In the genomic region with DNA sequence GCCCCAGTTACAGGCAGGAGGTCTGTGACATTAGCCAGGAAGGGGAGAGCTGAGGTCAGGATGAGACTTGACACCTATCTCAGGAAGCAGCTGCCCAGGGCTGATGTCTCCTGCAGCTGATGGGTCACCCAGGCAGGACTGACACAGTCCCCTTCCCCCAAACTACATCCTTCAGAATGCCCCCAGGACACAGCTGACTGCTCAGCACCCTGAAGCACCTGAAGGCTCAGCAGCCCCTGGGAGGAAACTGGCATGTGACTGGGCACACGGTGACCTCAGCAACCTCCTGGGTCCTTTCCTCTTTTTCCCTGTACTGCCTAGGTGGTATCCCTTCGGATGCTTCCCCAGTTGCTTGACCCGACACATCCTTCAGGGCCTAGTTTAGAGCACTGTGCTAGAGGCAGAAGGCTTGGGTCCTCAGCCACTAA, we compare ENCODE assay signal across 9 cellular contexts. TPM values are rescaled to one million over a fixed set of nuclear protein-coding genes. Genes with fewer than 3 reads are reported as not detected.
DNase-seq lines count a peak whose midpoint lies in the region; ATAC-seq, FAIRE-seq and TF ChIP-seq lines count a peak whose summit lies in the region.
"Had no signal": no experiment of that assay in that cellular context is flagged by ENCODE, and none has a peak within 500 bp of the region (broad histone marks: within the 10 kb centered on the region; RNA-seq: fewer than 3 reads in every experiment).

No MANE protein-coding gene starts in this region.

- peak overlapping the region in 1 of 3 donors; percentile 60 for H3K27ac Mint-ChIP-seq in CD4-positive, CD25-positive, alpha-beta regulatory T cell

- H3K27ac ChIP-seq in CD4-positive, CD25-positive, alpha-beta regulatory T cell (ENCODE audit: insufficient read depth, low read length, poor library complexity, severe bottlenecking): no peak overlapping the region
- H3K27ac ChIP-seq in Peyer's patch (peak overlapping the region in 3 of 4 donors; percentile 82 to 96 (median 92)), epithelial cell of prostate (peak overlapping the region; percentile 97), parathyroid adenoma (no peak overlapping the region)

- FAIRE-seq in H54 (lab: Jason Lieb, UNC): no peak

- H3K4me1 Mint-ChIP-seq in CD4-positive, CD25-positive, alpha-beta regulatory T cell: peaks cover 0 to 47% (median 23%) of the 10 kb centered on the region in 4 donors

- H3K9ac ChIP-seq in parathyroid adenoma: no peak overlapping the region

- peak overlapping the region in 3 of 4 donors; percentile 85 to 94 (median 93) for H3K4me3 Mint-ChIP-seq in CD4-positive, CD25-positive, alpha-beta regulatory T cell

- H3K4me1 ChIP-seq in CD4-positive, CD25-positive, alpha-beta regulatory T cell (ENCODE audit: control insufficient read depth, insufficient read depth, low read length, poor library complexity, severe bottlenecking): peaks cover 45% of the 10 kb centered on the region
- peaks cover 0 to 57% (median 7%) of the 10 kb centered on the region in 4 donors for H3K4me1 ChIP-seq in Peyer's patch
- H3K4me1 ChIP-seq in parathyroid adenoma: peaks cover 42% of the 10 kb centered on the region

- no peaks in the 10 kb centered on the region for H3K27me3 ChIP-seq in CD4-positive, CD25-positive, alpha-beta regulatory T cell (ENCODE audit: control insufficient read depth, insufficient read depth, low read length)
- H3K27me3 ChIP-seq in Peyer's patch (no peaks in the 10 kb centered on the region), parathyroid adenoma (ENCODE audit: control insufficient read depth, insufficient read depth, low read length) (no peaks in the 10 kb centered on the region)

- H3K36me3 Mint-ChIP-seq in CD4-positive, CD25-positive, alpha-beta regulatory T cell: no peaks in the 10 kb centered on the region

- H3K36me3 ChIP-seq in CD4-positive, CD25-positive, alpha-beta regulatory T cell (ENCODE audit: control insufficient read depth, insufficient read depth, low read length): no peaks in the 10 kb centered on the region
- no peaks in the 10 kb centered on the region for H3K36me3 ChIP-seq in Peyer's patch
- H3K36me3 ChIP-seq in parathyroid adenoma (ENCODE audit: control insufficient read depth, insufficient read depth, low read length): no peaks in the 10 kb centered on the region

- H2AFZ ChIP-seq in parathyroid adenoma: no peak overlapping the region

- no peaks in the 10 kb centered on the region for H3K27me3 Mint-ChIP-seq in CD4-positive, CD25-positive, alpha-beta regulatory T cell

- no peaks in the 10 kb centered on the region for H3K79me2 ChIP-seq in parathyroid adenoma

- TF ChIP-seq CTCF in Peyer's patch (IDR thresholded peaks at IDR 0.05) (no peak), parathyroid adenoma (IDR thresholded peaks at IDR 0.05) (no peak)

- H3K9me3 Mint-ChIP-seq in CD4-positive, CD25-positive, alpha-beta regulatory T cell: no peaks in the 10 kb centered on the region

- no peaks in the 10 kb centered on the region for H3K9me3 ChIP-seq in CD4-positive, CD25-positive, alpha-beta regulatory T cell (ENCODE audit: control insufficient read depth in 2 of 2, low read length in 2 of 2)
- H3K9me3 ChIP-seq in Peyer's patch (no peaks in the 10 kb centered on the region), parathyroid adenoma (ENCODE audit: control insufficient read depth, low read length) (no peaks in the 10 kb centered on the region)

- DNase-seq in CD4-positive, CD25-positive, alpha-beta regulatory T cell: no peak
- DNase-seq in Peyer's patch: peak in 1 of 3 donors; percentile 52
- no peak for DNase-seq in epithelial cell of prostate (ENCODE audit: low read depth, low spot score)
- no peak for DNase-seq in NCI-H526 (lab: John Stamatoyannopoulos, UW)
- DNase-seq in DMS79 (lab: John Stamatoyannopoulos, UW): no peak
- no peak for DNase-seq in H54 (ENCODE audit: insufficient read length, low spot score)
- no peak for DNase-seq in COLO829 (ENCODE audit: low spot score)
- DNase-seq: T1000 had no signal

- peak overlapping the region; percentile 9 for H3K4me3 ChIP-seq in CD4-positive, CD25-positive, alpha-beta regulatory T cell (ENCODE audit: low read depth, low read length)
- H3K4me3 ChIP-seq in Peyer's patch (peak overlapping the region in 3 of 4 donors; percentile 52 to 90 (median 73)), parathyroid adenoma (ENCODE audit: low read depth, low read length) (peak overlapping the region; percentile 75)

- peak overlapping the region; percentile 28 for H3K4me2 ChIP-seq in parathyroid adenoma (ENCODE audit: low read length)

- TF ChIP-seq POLR2A in Peyer's patch (IDR thresholded peaks at IDR 0.05) (no peak), H54 (IDR thresholded peaks at IDR 0.05; ENCODE audit: low read depth, low read length) (no peak)

- no peak for ATAC-seq in CD4-positive, CD25-positive, alpha-beta regulatory T cell (ENCODE audit: low read depth in 2 of 2)

RNA-seq across cellular contexts. Expression of gene SDC4, which starts 1.9 kb away (rescaled TPM):
- total RNA-seq in CD4-positive, CD25-positive, alpha-beta regulatory T cell: 8.2 TPM
- 1 to 10 TPM; 2.2 to 6.3 (median 3.7) TPM for polyA plus RNA-seq in CD4-positive, CD25-positive, alpha-beta regulatory T cell
- total RNA-seq in Peyer's patch: 10 to 100 TPM; 21.5 to 49.7 (median 32.5) TPM

RNA-seq across cellular contexts. Expression of gene SYS1, which starts 16.7 kb away (rescaled TPM):
- 94.2 TPM for total RNA-seq in CD4-positive, CD25-positive, alpha-beta regulatory T cell
- 10 to 100 TPM; 38.4 to 54.3 (median 42.0) TPM for polyA plus RNA-seq in CD4-positive, CD25-positive, alpha-beta regulatory T cell
- total RNA-seq in Peyer's patch: 10 to 100 TPM; 23.1 to 62.2 (median 46.9) TPM

RNA-seq across cellular contexts. Expression of gene TP53TG5, which starts 31.8 kb away (rescaled TPM):
- not detected for total RNA-seq in CD4-positive, CD25-positive, alpha-beta regulatory T cell
- polyA plus RNA-seq in CD4-positive, CD25-positive, alpha-beta regulatory T cell: under 1 TPM; 0.18 to 0.56 (median 0.23) TPM
- total RNA-seq in Peyer's patch: not detected

RNA-seq across cellular contexts. Expression of gene MATN4, which starts 38.2 kb away (rescaled TPM):
- not detected for total RNA-seq in CD4-positive, CD25-positive, alpha-beta regulatory T cell
- under 1 TPM in 1 of 4 donors, not detected in 3; 0.10 TPM for polyA plus RNA-seq in CD4-positive, CD25-positive, alpha-beta regulatory T cell
- not detected for total RNA-seq in Peyer's patch

RNA-seq across cellular contexts. Expression of gene RBPJL, which starts 39.7 kb away (rescaled TPM):
- not detected for total RNA-seq in CD4-positive, CD25-positive, alpha-beta regulatory T cell
- not detected for polyA plus RNA-seq in CD4-positive, CD25-positive, alpha-beta regulatory T cell
- not detected for total RNA-seq in Peyer's patch

Comparison
In these comparisons a context has a peak if more than half of its experiments do, and no peak if none do; other contexts are left out.
1. H3K27ac ChIP-seq: peak in Peyer's patch (3 of 4) and epithelial cell of prostate (single experiment); none in CD4-positive, CD25-positive, alpha-beta regulatory T cell (single experiment) and parathyroid adenoma (single experiment).
2. H3K4me3 ChIP-seq: peak in every context shown above with its lines; median percentile 75 in parathyroid adenoma; 73 in Peyer's patch; 9 in CD4-positive, CD25-positive, alpha-beta regulatory T cell.